ENCODE assay signal across 16 cellular contexts in genomic region chr3:7447197-7447769, GRCh38.
DNase-seq lines count a peak whose midpoint lies in the region; ATAC-seq lines count a peak whose summit lies in the region.
"Had no signal": no experiment of that assay in that cellular context is flagged by ENCODE, and none has a peak within 500 bp of the region (broad histone marks: within the 10 kb centered on the region; RNA-seq: fewer than 3 reads in every experiment).

No MANE protein-coding gene starts in this region.

- H2AFZ ChIP-seq in GM23248, result no peak overlapping the region

- ATAC-seq in GM18517 (IDR thresholded peaks at IDR 0.05; ENCODE audit: unreplicated experiment), result peak; percentile 96
- peak; percentile 100 for ATAC-seq in GM21360 (IDR thresholded peaks at IDR 0.05; ENCODE audit: unreplicated experiment)
- ATAC-seq in HG02970 (IDR thresholded peaks at IDR 0.05; ENCODE audit: low FRiP score, unreplicated experiment), result peak; percentile 95
- peak; percentile 100 for ATAC-seq in HG03571 (IDR thresholded peaks at IDR 0.05; ENCODE audit: unreplicated experiment)
- ATAC-seq: left lobe of liver had no signal

- no peaks in the 10 kb centered on the region for H3K36me3 ChIP-seq in GM23248 (ENCODE audit: low read depth)
- H3K36me3 ChIP-seq: BE2C had no signal

- WGBS in GM23248 (ENCODE audit: low coverage in 1 of 2, low lambda C conversion rate in 2 of 2, missing lambda C conversion rate in 2 of 2), 2 experiments, result 50 to 52% methylated on average over 6 of the region's 6 CpGs

- H3K9ac ChIP-seq in GM23248, result no peak overlapping the region

- no peaks in the 10 kb centered on the region for H3K9me2 ChIP-seq in GM23248 (ENCODE audit: insufficient read depth)

- no peak overlapping the region for H3K4me2 ChIP-seq in GM23248 (ENCODE audit: unreplicated experiment)

- H3K27me3 ChIP-seq in GM23248 (replicated peaks; ENCODE audit: insufficient read depth), result no peaks in the 10 kb centered on the region
- H3K27me3 ChIP-seq: BE2C had no signal

- H3K9me3 ChIP-seq in GM23248 (ENCODE audit: low read depth), result peaks cover 3% of the 10 kb centered on the region
- H3K9me3 ChIP-seq: BE2C had no signal

- no peaks in the 10 kb centered on the region for H3F3A ChIP-seq in GM23248 (ENCODE audit: insufficient read depth)

- no peak overlapping the region for H3K4me3 ChIP-seq in GM23248
- H3K4me3 ChIP-seq: SK-N-MC had no signal

- H3K27ac ChIP-seq in GM23248, result no peak overlapping the region
- H3K27ac ChIP-seq: HL-60, SK-N-MC had no signal

- H4K20me1 ChIP-seq in GM23248 (ENCODE audit: insufficient read depth), result no peaks in the 10 kb centered on the region

- in situ Hi-C loops in GM23248 (cut with MboI), result no loop called here

- H3K79me2 ChIP-seq in GM23248 (ENCODE audit: insufficient read depth), result no peaks in the 10 kb centered on the region

- DNase-seq in T1000 (lab: John Stamatoyannopoulos, UW), result no peak
- no peak for DNase-seq in activated gamma-delta T cell treated with Interleukin-2 at 50 U/mL for 16 hours
- DNase-seq in activated CD4-positive, CD25-positive, alpha-beta regulatory T cell (lab: John Stamatoyannopoulos, UW), result no peak
- DNase-seq in GM23248, result no peak
- DNase-seq: activated CD4-positive, alpha-beta memory T cell treated with anti-CD3 and anti-CD28 coated beads for 36 hours; activated naive CD8-positive, alpha-beta T cell treated with anti-CD3 and anti-CD28 coated beads, Interleukin-2, amount 10 ng/mL, durations not matched to agents 7 days and 5 days; BE2C; GDM1; NCI-H82 had no signal

- no peaks in the 10 kb centered on the region for H3K4me1 ChIP-seq in GM23248 (ENCODE audit: insufficient read depth)
- H3K4me1 ChIP-seq: BE2C had no signal
